20 cellular contexts compared by ENCODE assay signal in the genomic region with DNA sequence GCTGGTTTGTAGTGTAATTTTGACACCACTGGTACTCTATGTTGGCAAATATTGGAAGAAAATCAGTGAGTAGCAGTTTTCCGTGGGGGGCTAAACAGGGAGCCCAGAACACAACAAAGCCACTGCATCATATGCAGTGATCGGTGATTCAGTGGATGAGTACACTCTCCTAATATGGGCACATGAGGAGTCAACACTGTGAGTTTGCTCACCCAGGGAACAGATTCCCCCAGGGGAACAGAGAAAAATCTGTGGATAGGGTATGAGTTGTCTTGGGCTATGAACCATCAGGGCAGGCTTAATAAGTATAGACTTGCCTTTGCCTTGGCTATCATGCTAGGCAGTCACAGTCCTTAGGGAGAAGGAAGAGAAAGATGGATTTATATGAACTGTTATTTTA.
DNase-seq lines count a peak whose midpoint lies in the region; ATAC-seq and TF ChIP-seq lines count a peak whose summit lies in the region.
"Had no signal": no experiment of that assay in that cellular context is flagged by ENCODE, and none has a peak within 500 bp of the region (broad histone marks: within the 10 kb centered on the region; RNA-seq: fewer than 3 reads in every experiment).

No MANE protein-coding gene starts in this region.

- CTCF ChIA-PET in GM10248 (lab: Yijun Ruan, JAX): no interaction called here

- ATAC-seq in HG03045 (IDR thresholded peaks at IDR 0.05; ENCODE audit: unreplicated experiment): no peak
- ATAC-seq: left ventricle myocardium superior; stimulated activated effector memory CD8-positive, alpha-beta T cell treated with anti-CD3 and anti-CD28 coated beads, Interleukin-12 subunit alpha, Interleukin-12 subunit beta, amount 100 ng/mL, for 72 hours had no signal

- POLR2A ChIA-PET in GM10248 (lab: Yijun Ruan, JAX): no interaction called here

- no peak overlapping the region for H3K4me3 ChIP-seq in choroid plexus epithelial cell (ENCODE audit: low read depth, low read length)
- H3K4me3 ChIP-seq: right atrium auricular region had no signal

- TF ChIP-seq CTCF in choroid plexus epithelial cell (conservative IDR thresholded peaks at IDR 0.05; ENCODE audit: low read depth, low read length) (no peak), GM10248 (IDR thresholded peaks at IDR 0.05; ENCODE audit: control extremely low read depth, extremely low read depth, low read depth, missing control alignments) (no peak)

- DNase-seq in ELR (ENCODE audit: low read depth) (peak; percentile 80), NCI-H460 (ENCODE audit: extremely low read depth, low read depth) (peak; percentile 61), choroid plexus epithelial cell (ENCODE audit: low read depth) (peak; percentile 55), kidney tubule cell (ENCODE audit: low spot score) (peak; percentile 19), GM10248 (ENCODE audit: extremely low spot score) (no peak), NCI-H510A treated with DMSO at 0.1 percent for 48 hours (lab: John Stamatoyannopoulos, UW) (no peak)
- no peak for DNase-seq in stimulated activated CD4-positive, alpha-beta T cell treated with anti-CD3 and anti-CD28 coated beads, Interleukin-4, amount 100 ng/mL, for 24 hours
- DNase-seq: activated CD4-positive, alpha-beta T cell treated with anti-CD3 and anti-CD28 coated beads, Interleukin-2, amount 50 U/mL, for 1 hour; activated T-cell treated with anti-CD3 and anti-CD28 coated beads, Interleukin-2, amount 50 U/mL, for 48 hours; C1 segment of cervical spinal cord; DMS53; KBM-7; left ventricle myocardium superior; NCI-H1436 treated with DMSO at 0.1 percent for 48 hours; NCI-H526 treated with DMSO at 0.1 percent for 48 hours; stimulated activated CD4-positive, alpha-beta T cell treated with anti-CD3 and anti-CD28 coated beads, Interleukin-4, amount 100 ng/mL, for 4 hours; T-helper 2 cell had no signal

Comparison
In these comparisons a context has a peak if more than half of its experiments do, and no peak if none do; other contexts are left out.
1. DNase-seq: peak in ELR (single experiment), NCI-H460 (single experiment), choroid plexus epithelial cell (single experiment) and kidney tubule cell (single experiment); none in GM10248 (single experiment), stimulated activated CD4-positive, alpha-beta T cell treated with anti-CD3 and anti-CD28 coated beads, Interleukin-4, amount 100 ng/mL, for 24 hours (single experiment) and NCI-H510A treated with DMSO at 0.1 percent for 48 hours (single experiment).